Comparison of ENCODE assay signal across 16 cellular contexts in the genomic region with DNA sequence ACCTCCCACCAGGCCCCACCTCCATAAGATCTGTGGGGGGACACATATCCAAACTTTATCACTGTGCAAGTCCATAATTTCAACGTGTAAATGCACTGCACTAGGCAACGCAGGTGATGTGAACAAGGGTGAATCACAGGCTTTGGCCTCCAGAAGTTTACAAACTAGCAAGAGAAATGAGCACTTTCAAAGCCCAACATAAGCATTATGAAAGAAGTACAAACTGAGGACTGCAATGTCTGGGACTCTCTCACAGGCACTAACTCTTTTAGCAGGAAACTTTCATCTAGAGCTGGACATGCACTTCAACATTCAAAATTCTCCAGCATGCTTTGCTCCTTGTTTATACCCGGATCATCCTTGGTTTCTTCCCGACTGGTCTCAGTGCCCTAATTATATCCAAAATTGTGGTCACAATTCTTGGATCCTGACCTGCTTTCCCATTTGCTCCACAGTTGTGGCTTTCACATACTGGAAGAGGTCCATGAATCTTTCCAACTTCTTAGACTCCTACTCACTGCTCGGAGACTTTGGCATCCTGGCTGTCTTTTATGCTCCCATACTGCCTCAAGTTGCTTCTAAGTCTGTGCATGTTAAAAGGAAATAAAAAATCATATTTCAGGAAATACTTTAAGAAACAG. TPM values are rescaled to one million over a fixed set of nuclear protein-coding genes. Genes with fewer than 3 reads are reported as not detected.
A peak's percentile ranks its signal among the peaks of the same experiment; 100 is the strongest.
DNase-seq lines count a peak whose midpoint lies in the region; ATAC-seq and TF ChIP-seq lines count a peak whose summit lies in the region.
"Had no signal": no experiment of that assay in that cellular context is flagged by ENCODE, and none has a peak within 500 bp of the region (broad histone marks: within the 10 kb centered on the region; RNA-seq: fewer than 3 reads in every experiment).

No MANE protein-coding gene starts in this region.

- POLR2A ChIA-PET in activated CD4-positive, alpha-beta memory T cell treated with anti-CD3 and anti-CD28 coated beads, Interleukin-2, amount 10 ng/mL, durations not matched to agents 7 days and 5 days (lab: Charles Lee): no interaction called here

- H3K27me3 Mint-ChIP-seq in brain: no peaks in the 10 kb centered on the region
- H3K27me3 Mint-ChIP-seq in activated CD4-positive, alpha-beta memory T cell treated with anti-CD3 and anti-CD28 coated beads, Interleukin-2, amount 10 ng/mL, durations not matched to agents 7 days and 5 days: peaks cover 5% of the 10 kb centered on the region

- TF ChIP-seq CTCF in brain (conservative IDR thresholded peaks at IDR 0.05): no peak

- peak overlapping the region; percentile 68 for H2AFZ ChIP-seq in GM23248

- peaks cover 25% of the 10 kb centered on the region for H3K4me1 Mint-ChIP-seq in brain
- no peaks in the 10 kb centered on the region for H3K4me1 Mint-ChIP-seq in activated CD4-positive, alpha-beta memory T cell treated with anti-CD3 and anti-CD28 coated beads, Interleukin-2, amount 10 ng/mL, durations not matched to agents 7 days and 5 days
- H3K4me1 Mint-ChIP-seq: activated CD4-positive, alpha-beta T cell treated with anti-CD3 and anti-CD28 coated beads, Interleukin-2, amount 10 ng/mL, durations not matched to agents 7 days and 5 days; activated naive CD8-positive, alpha-beta T cell treated with anti-CD3 and anti-CD28 coated beads for 36 hours; CD4-positive, CD25-positive, alpha-beta regulatory T cell had no signal

- H3K4me2 ChIP-seq in GM23248 (ENCODE audit: unreplicated experiment): peak overlapping the region; percentile 55

- H3K9ac ChIP-seq in GM23248: peak overlapping the region; percentile 52

- H3K27ac ChIP-seq in GM23248 (peak overlapping the region; percentile 74), SJCRH30 (no peak overlapping the region)
- H3K27ac ChIP-seq: SJSA1 had no signal

- intact Hi-C loops in left cardiac atrium (cut with DNase I): no loop called here

- peak; percentile 78 to 89 for ATAC-seq in left cardiac atrium
- ATAC-seq: natural killer cell treated with Interleukin-12 subunit alpha and Interleukin-12 subunit beta and Interleukin-15 and Interleukin-18, amount 100 ng/mL, for 72 hours had no signal

- H3K9me3 Mint-ChIP-seq in brain: peaks cover 0 to 4% (median 0%) of the 10 kb centered on the region in 5 experiments
- no peaks in the 10 kb centered on the region for H3K9me3 Mint-ChIP-seq in activated CD4-positive, alpha-beta memory T cell treated with anti-CD3 and anti-CD28 coated beads, Interleukin-2, amount 10 ng/mL, durations not matched to agents 7 days and 5 days
- H3K9me3 Mint-ChIP-seq: activated CD4-positive, alpha-beta T cell treated with anti-CD3 and anti-CD28 coated beads, Interleukin-2, amount 10 ng/mL, durations not matched to agents 7 days and 5 days; activated naive CD8-positive, alpha-beta T cell treated with anti-CD3 and anti-CD28 coated beads for 36 hours; activated T-cell treated with anti-CD3 and anti-CD28 coated beads, Interleukin-2, amount 50 U/mL, for 24 hours; natural killer cell treated with Interleukin-12 subunit alpha and Interleukin-12 subunit beta and Interleukin-15 and Interleukin-18, amount 100 ng/mL, for 72 hours had no signal

- no peaks in the 10 kb centered on the region for H3K27me3 ChIP-seq in GM23248 (replicated peaks; ENCODE audit: insufficient read depth)
- H3K27me3 ChIP-seq in SJCRH30: no peaks in the 10 kb centered on the region
- H3K27me3 ChIP-seq: SJSA1 had no signal

- in situ Hi-C loops in GM23248 (cut with MboI): no loop called here

- H3K4me1 ChIP-seq in GM23248 (ENCODE audit: insufficient read depth): peaks cover 34% of the 10 kb centered on the region
- no peaks in the 10 kb centered on the region for H3K4me1 ChIP-seq in SJCRH30
- H3K4me1 ChIP-seq: SJSA1 had no signal

- no peaks in the 10 kb centered on the region for H3K9me2 ChIP-seq in GM23248 (ENCODE audit: insufficient read depth)

- DNase-seq in GM23248: peak; percentile 77
- DNase-seq in left cardiac atrium: no peak
- DNase-seq in stromal cell of bone marrow (ENCODE audit: low read depth): peak; percentile 87
- no peak for DNase-seq in activated CD4-positive, alpha-beta memory T cell treated with anti-CD3 and anti-CD28 coated beads, Interleukin-2, amount 10 ng/mL, durations not matched to agents 7 days and 5 days
- no peak for DNase-seq in globus pallidus (ENCODE audit: low spot score)
- DNase-seq in COLO829 (ENCODE audit: low spot score): no peak
- DNase-seq in SJCRH30: no peak
- DNase-seq: activated CD4-positive, alpha-beta T cell treated with anti-CD3 and anti-CD28 coated beads, Interleukin-2, amount 10 ng/mL, durations not matched to agents 7 days and 5 days; activated naive CD8-positive, alpha-beta T cell treated with anti-CD3 and anti-CD28 coated beads for 36 hours; activated T-cell treated with anti-CD3 and anti-CD28 coated beads, Interleukin-2, amount 50 U/mL, for 24 hours; CD4-positive, CD25-positive, alpha-beta regulatory T cell; NCI-H1694 treated with DMSO at 0.1 percent for 48 hours had no signal

- no peaks in the 10 kb centered on the region for H3K36me3 Mint-ChIP-seq in brain
- H3K36me3 Mint-ChIP-seq in activated CD4-positive, alpha-beta memory T cell treated with anti-CD3 and anti-CD28 coated beads, Interleukin-2, amount 10 ng/mL, durations not matched to agents 7 days and 5 days (ENCODE audit: low read depth): no peaks in the 10 kb centered on the region
- H3K36me3 Mint-ChIP-seq: activated naive CD8-positive, alpha-beta T cell treated with anti-CD3 and anti-CD28 coated beads for 36 hours; CD4-positive, CD25-positive, alpha-beta regulatory T cell; natural killer cell treated with Interleukin-12 subunit alpha and Interleukin-12 subunit beta and Interleukin-15 and Interleukin-18, amount 100 ng/mL, for 72 hours had no signal

- CTCF ChIA-PET in activated CD4-positive, alpha-beta memory T cell treated with anti-CD3 and anti-CD28 coated beads, Interleukin-2, amount 10 ng/mL, durations not matched to agents 7 days and 5 days (lab: Charles Lee): no interaction called here

- peak overlapping the region in 4 of 5 experiments; percentile 6 to 86 (median 36) for H3K27ac Mint-ChIP-seq in brain
- no peak overlapping the region for H3K27ac Mint-ChIP-seq in activated CD4-positive, alpha-beta memory T cell treated with anti-CD3 and anti-CD28 coated beads, Interleukin-2, amount 10 ng/mL, durations not matched to agents 7 days and 5 days
- H3K27ac Mint-ChIP-seq: activated CD4-positive, alpha-beta T cell treated with anti-CD3 and anti-CD28 coated beads, Interleukin-2, amount 10 ng/mL, durations not matched to agents 7 days and 5 days; activated naive CD8-positive, alpha-beta T cell treated with anti-CD3 and anti-CD28 coated beads for 36 hours; activated T-cell treated with anti-CD3 and anti-CD28 coated beads, Interleukin-2, amount 50 U/mL, for 24 hours; CD4-positive, CD25-positive, alpha-beta regulatory T cell; natural killer cell treated with Interleukin-12 subunit alpha and Interleukin-12 subunit beta and Interleukin-15 and Interleukin-18, amount 100 ng/mL, for 72 hours had no signal

- H3K36me3 ChIP-seq in GM23248 (ENCODE audit: low read depth): no peaks in the 10 kb centered on the region
- no peaks in the 10 kb centered on the region for H3K36me3 ChIP-seq in SJCRH30
- H3K36me3 ChIP-seq: SJSA1 had no signal

- no peaks in the 10 kb centered on the region for H4K20me1 ChIP-seq in GM23248 (ENCODE audit: insufficient read depth)

- H3K79me2 ChIP-seq in GM23248 (ENCODE audit: insufficient read depth): no peaks in the 10 kb centered on the region

- H3F3A ChIP-seq in GM23248 (ENCODE audit: insufficient read depth): peaks cover 24% of the 10 kb centered on the region

- WGBS in GM23248 (ENCODE audit: low coverage in 1 of 2, low lambda C conversion rate in 2 of 2, missing lambda C conversion rate in 2 of 2), 2 experiments: 23 to 24% methylated on average over 5 of the region's 5 CpGs

- H3K4me3 ChIP-seq in GM23248 (peak overlapping the region; percentile 17; the same call in 1 of the 2 replicates), SJCRH30 (no peak overlapping the region)
- H3K4me3 ChIP-seq: lung, SJSA1 had no signal

- peak overlapping the region in 1 of 5 experiments; percentile 33 for H3K4me3 Mint-ChIP-seq in brain
- no peak overlapping the region for H3K4me3 Mint-ChIP-seq in activated CD4-positive, alpha-beta memory T cell treated with anti-CD3 and anti-CD28 coated beads, Interleukin-2, amount 10 ng/mL, durations not matched to agents 7 days and 5 days
- H3K4me3 Mint-ChIP-seq: activated CD4-positive, alpha-beta T cell treated with anti-CD3 and anti-CD28 coated beads, Interleukin-2, amount 10 ng/mL, durations not matched to agents 7 days and 5 days; activated naive CD8-positive, alpha-beta T cell treated with anti-CD3 and anti-CD28 coated beads for 36 hours; activated T-cell treated with anti-CD3 and anti-CD28 coated beads, Interleukin-2, amount 50 U/mL, for 24 hours; CD4-positive, CD25-positive, alpha-beta regulatory T cell; natural killer cell treated with Interleukin-12 subunit alpha and Interleukin-12 subunit beta and Interleukin-15 and Interleukin-18, amount 100 ng/mL, for 72 hours had no signal

- H3K9me3 ChIP-seq in GM23248 (ENCODE audit: low read depth) (no peaks in the 10 kb centered on the region), SJCRH30 (replicated peaks) (no peaks in the 10 kb centered on the region; the same call in 1 of the 2 replicates)
- H3K9me3 ChIP-seq: SJSA1 had no signal

RNA-seq across cellular contexts. Expression of gene STRAP, which starts 44.9 kb away (rescaled TPM):
- total RNA-seq in GM23248 (2014; rRNA removed; shearing (Covaris generic)): 94.1 and 128 TPM in 2 replicates
- polyA plus RNA-seq in GM23248 (2016; fragmentation: Nextera tagmentation; extraction: Ambion mirVana): 284 and 294 TPM in 2 replicates
- polyA plus RNA-seq in brain (ENCODE audit: insufficient read depth, low read depth, low replicate concordance): 111 TPM
- total RNA-seq in left cardiac atrium: 100 to 1,000 TPM in 1 of 2 donors, 10 to 100 TPM in 1; 96.4 to 128 TPM
- 10 to 100 TPM; 75.5 to 79.8 TPM for total RNA-seq in activated CD4-positive, alpha-beta memory T cell treated with anti-CD3 and anti-CD28 coated beads, Interleukin-2, amount 10 ng/mL, durations not matched to agents 7 days and 5 days
- total RNA-seq in SJCRH30 (2014; rRNA removed; shearing (Covaris generic)): 171 and 173 TPM in 2 replicates

RNA-seq across cellular contexts. Expression of gene EPS8, which starts 48.1 kb away (rescaled TPM):
- total RNA-seq in GM23248 (2014; rRNA removed; shearing (Covaris generic)): 107 and 123 TPM in 2 replicates
- polyA plus RNA-seq in GM23248 (2016; fragmentation: Nextera tagmentation; extraction: Ambion mirVana): 100 and 103 TPM in 2 replicates
- polyA plus RNA-seq in brain (ENCODE audit: insufficient read depth, low read depth, low replicate concordance): 13.0 TPM
- total RNA-seq in left cardiac atrium: 10 to 100 TPM; 46.0 to 46.9 TPM
- total RNA-seq in activated CD4-positive, alpha-beta memory T cell treated with anti-CD3 and anti-CD28 coated beads, Interleukin-2, amount 10 ng/mL, durations not matched to agents 7 days and 5 days: 1 to 10 TPM; 3.1 to 4.7 TPM
- total RNA-seq in SJCRH30 (2014; rRNA removed; shearing (Covaris generic)): 23.3 and 27.1 TPM in 2 replicates

Comparison
In these comparisons a context has a peak if more than half of its experiments do, and no peak if none do; other contexts are left out.
1. DNase-seq: peak in GM23248 (single experiment) and stromal cell of bone marrow (single experiment); none in left cardiac atrium (single experiment), activated CD4-positive, alpha-beta memory T cell treated with anti-CD3 and anti-CD28 coated beads, Interleukin-2, amount 10 ng/mL, durations not matched to agents 7 days and 5 days (single experiment), globus pallidus (single experiment), COLO829 (single experiment) and SJCRH30 (0 of 2).